In the genomic region with DNA sequence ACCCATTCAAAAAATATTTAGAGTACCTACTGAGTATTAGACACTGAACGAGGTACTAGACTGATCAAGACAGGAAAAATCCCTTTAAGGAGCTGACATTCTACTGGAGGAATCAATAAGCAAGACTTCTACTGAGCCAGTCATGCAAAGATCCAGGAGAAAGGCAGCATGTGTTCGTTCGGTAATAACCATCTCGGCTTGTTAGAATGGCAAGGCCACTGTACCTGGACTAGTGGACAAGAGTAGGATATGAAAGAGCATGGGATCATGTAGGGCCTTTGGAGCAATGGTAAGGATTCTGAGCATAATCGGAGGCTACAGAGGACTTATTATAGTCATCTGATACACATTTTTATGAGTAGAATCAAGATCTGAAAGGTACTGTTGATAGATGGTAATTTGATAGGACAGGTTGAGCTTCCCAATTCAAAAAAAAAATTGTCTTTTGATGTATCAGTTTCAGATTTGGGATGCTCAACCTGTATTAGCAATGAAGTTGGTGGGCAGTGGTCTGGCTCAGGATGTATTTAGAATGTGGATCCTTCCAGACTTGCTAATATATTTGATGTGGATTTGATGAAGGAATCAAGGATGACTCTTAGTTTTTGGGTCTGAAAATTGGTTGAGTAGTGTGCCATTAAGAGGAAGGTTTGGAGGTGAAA, we compare ENCODE assay signal across 9 cellular contexts. TPM values are rescaled to one million over a fixed set of nuclear protein-coding genes. Genes with fewer than 3 reads are reported as not detected.
DNase-seq lines count a peak whose midpoint lies in the region; ATAC-seq and TF ChIP-seq lines count a peak whose summit lies in the region.
"Had no signal": no experiment of that assay in that cellular context is flagged by ENCODE, and none has a peak within 500 bp of the region (broad histone marks: within the 10 kb centered on the region; RNA-seq: fewer than 3 reads in every experiment).

No MANE protein-coding gene starts in this region.

- H3K27me3 ChIP-seq in BLaER1 treated with 17β-estradiol and CSF1 and Interleukin-3, amounts not matched to agents 10 nM and 100 nM, result no peaks in the 10 kb centered on the region

- H3K4me1 ChIP-seq in BLaER1 treated with 17β-estradiol and CSF1 and Interleukin-3, amounts not matched to agents 10 nM and 100 nM, result peaks cover 33 to 58% (median 46%) of the 10 kb centered on the region in 10 experiments

- H3K27ac ChIP-seq in BLaER1 treated with 17β-estradiol and CSF1 and Interleukin-3, amounts not matched to agents 10 nM and 100 nM, result peak overlapping the region in 9 of 11 experiments; percentile 1 to 100 (median 98); a peak in 12 of 22 replicates

- peaks cover 67% of the 10 kb centered on the region for H3K4me1 Mint-ChIP-seq in activated CD8-positive, alpha-beta T cell treated with anti-CD3 and anti-CD28 coated beads, Interleukin-2, amount 10 ng/mL, durations not matched to agents 7 days and 5 days (ENCODE audit: low read depth)
- H3K4me1 Mint-ChIP-seq in mesothelial cell of epicardium, result peaks cover 35% of the 10 kb centered on the region

- no peaks in the 10 kb centered on the region for H3K9me3 Mint-ChIP-seq in activated CD8-positive, alpha-beta T cell treated with anti-CD3 and anti-CD28 coated beads, Interleukin-2, amount 10 ng/mL, durations not matched to agents 7 days and 5 days (ENCODE audit: insufficient read depth)
- no peaks in the 10 kb centered on the region for H3K9me3 Mint-ChIP-seq in mesothelial cell of epicardium

- no peaks in the 10 kb centered on the region for H3K9me3 ChIP-seq in BLaER1 treated with 17β-estradiol and CSF1 and Interleukin-3, amounts not matched to agents 10 nM and 100 nM (replicated peaks in 1 of 11)

- H3K4me3 ChIP-seq in BLaER1 treated with 17β-estradiol and CSF1 and Interleukin-3, amounts not matched to agents 10 nM and 100 nM, result peak overlapping the region in 9 of 10 experiments; percentile 63 to 86 (median 77); a peak in 17 of 20 replicates
- H3K4me3 ChIP-seq in HFF-Myc (replicated peaks; ENCODE audit: low read depth, low read length), result peak overlapping the region; percentile 78

- peaks cover 63% of the 10 kb centered on the region for H3K36me3 Mint-ChIP-seq in activated CD8-positive, alpha-beta T cell treated with anti-CD3 and anti-CD28 coated beads, Interleukin-2, amount 10 ng/mL, durations not matched to agents 7 days and 5 days (ENCODE audit: low read depth)
- H3K36me3 Mint-ChIP-seq in mesothelial cell of epicardium, result peaks cover 16% of the 10 kb centered on the region

- ATAC-seq in activated CD8-positive, alpha-beta T cell treated with anti-CD3 and anti-CD28 coated beads, Interleukin-2, amount 10 ng/mL, durations not matched to agents 7 days and 5 days, result no peak
- no peak for ATAC-seq in omental fat pad (ENCODE audit: low FRiP score)
- no peak for ATAC-seq in HG02763 (IDR thresholded peaks at IDR 0.05; ENCODE audit: unreplicated experiment)

- peaks cover 33 to 51% (median 44%) of the 10 kb centered on the region in 11 experiments for H3K36me3 ChIP-seq in BLaER1 treated with 17β-estradiol and CSF1 and Interleukin-3, amounts not matched to agents 10 nM and 100 nM

- H3K27me3 Mint-ChIP-seq in activated CD8-positive, alpha-beta T cell treated with anti-CD3 and anti-CD28 coated beads, Interleukin-2, amount 10 ng/mL, durations not matched to agents 7 days and 5 days (ENCODE audit: low read depth), result no peaks in the 10 kb centered on the region
- no peaks in the 10 kb centered on the region for H3K27me3 Mint-ChIP-seq in mesothelial cell of epicardium (ENCODE audit: low read depth)

- TF ChIP-seq CTCF in HFF-Myc (IDR thresholded peaks at IDR 0.05; ENCODE audit: low read depth, low read length, missing control alignments), result no peak
- no peak for TF ChIP-seq CTCF in mesothelial cell of epicardium (IDR thresholded peaks at IDR 0.05; ENCODE audit: unreplicated experiment)
- no peak for TF ChIP-seq CTCF in omental fat pad (IDR thresholded peaks at IDR 0.05)

- peak overlapping the region; percentile 93 for H3K4me3 Mint-ChIP-seq in activated CD8-positive, alpha-beta T cell treated with anti-CD3 and anti-CD28 coated beads, Interleukin-2, amount 10 ng/mL, durations not matched to agents 7 days and 5 days
- H3K4me3 Mint-ChIP-seq in mesothelial cell of epicardium, result peak overlapping the region; percentile 38

- peak overlapping the region; percentile 19 for H3K27ac Mint-ChIP-seq in activated CD8-positive, alpha-beta T cell treated with anti-CD3 and anti-CD28 coated beads, Interleukin-2, amount 10 ng/mL, durations not matched to agents 7 days and 5 days
- peak overlapping the region; percentile 96 for H3K27ac Mint-ChIP-seq in mesothelial cell of epicardium

- POLR2A ChIA-PET in activated CD8-positive, alpha-beta T cell treated with anti-CD3 and anti-CD28 coated beads, Interleukin-2, amount 10 ng/mL, durations not matched to agents 7 days and 5 days (lab: Charles Lee), result interaction anchor here (5.2 to 12.0 kb wide), 2 partner anchors 17 to 26 kb away, joined by 163 to 180 read pairs; partner anchors contain the start of gene HNRNPU

- CTCF ChIA-PET in activated CD8-positive, alpha-beta T cell treated with anti-CD3 and anti-CD28 coated beads, Interleukin-2, amount 10 ng/mL, durations not matched to agents 7 days and 5 days (lab: Charles Lee), result interaction anchor here (1.1 to 2.6 kb wide), 5 partner anchors 19 to 205 kb away, joined by 3 to 17 read pairs (median 8); a partner anchor contains a TSS

- DNase-seq in HFF-Myc (ENCODE audit: extremely low read depth, low read depth) (no peak), mesothelial cell of epicardium (ENCODE audit: low spot score in 2 of 2, unreplicated experiment in 2 of 2) (no peak), omental fat pad (ENCODE audit: low spot score) (no peak), NCI-H1048 (lab: John Stamatoyannopoulos, UW) (no peak)
- DNase-seq in activated CD8-positive, alpha-beta T cell treated with anti-CD3 and anti-CD28 coated beads, Interleukin-2, amount 10 ng/mL, durations not matched to agents 7 days and 5 days, result no peak
- DNase-seq in activated CD4-positive, CD25-positive, alpha-beta regulatory T cell (lab: John Stamatoyannopoulos, UW), result no peak
- DNase-seq: NCI-H774 had no signal

- H3K9ac ChIP-seq in BLaER1 treated with 17β-estradiol and CSF1 and Interleukin-3, amounts not matched to agents 10 nM and 100 nM, result peak overlapping the region; percentile 92 to 98 (median 97); a peak in 19 of 22 replicates

- peaks cover 5 to 59% (median 40%) of the 10 kb centered on the region in 11 experiments; a peak in 19 of 22 replicates for H4K20me1 ChIP-seq in BLaER1 treated with 17β-estradiol and CSF1 and Interleukin-3, amounts not matched to agents 10 nM and 100 nM

- H3K4me2 ChIP-seq in BLaER1 treated with 17β-estradiol and CSF1 and Interleukin-3, amounts not matched to agents 10 nM and 100 nM, result peak overlapping the region; percentile 67 to 93 (median 84)

RNA-seq across cellular contexts. Expression of gene COX20, which starts 2.3 kb away (rescaled TPM):
- 10 to 100 TPM; 31.3 to 33.6 TPM for total RNA-seq in activated CD8-positive, alpha-beta T cell treated with anti-CD3 and anti-CD28 coated beads, Interleukin-2, amount 10 ng/mL, durations not matched to agents 7 days and 5 days
- total RNA-seq in mesothelial cell of epicardium (27.7 to 31.9 TPM (median 29.3 TPM) in 3 replicates), omental fat pad (10 to 100 TPM; 19.4 to 43.2 (median 24.1) TPM)

RNA-seq across cellular contexts. Expression of gene HNRNPU, which starts 26.6 kb away (rescaled TPM):
- total RNA-seq in activated CD8-positive, alpha-beta T cell treated with anti-CD3 and anti-CD28 coated beads, Interleukin-2, amount 10 ng/mL, durations not matched to agents 7 days and 5 days, result 100 to 1,000 TPM; 432 to 435 TPM
- total RNA-seq in mesothelial cell of epicardium, result 423 to 436 TPM (median 424 TPM) in 3 replicates
- total RNA-seq in omental fat pad, result 100 to 1,000 TPM; 325 to 565 (median 451) TPM
